In the genomic region with DNA sequence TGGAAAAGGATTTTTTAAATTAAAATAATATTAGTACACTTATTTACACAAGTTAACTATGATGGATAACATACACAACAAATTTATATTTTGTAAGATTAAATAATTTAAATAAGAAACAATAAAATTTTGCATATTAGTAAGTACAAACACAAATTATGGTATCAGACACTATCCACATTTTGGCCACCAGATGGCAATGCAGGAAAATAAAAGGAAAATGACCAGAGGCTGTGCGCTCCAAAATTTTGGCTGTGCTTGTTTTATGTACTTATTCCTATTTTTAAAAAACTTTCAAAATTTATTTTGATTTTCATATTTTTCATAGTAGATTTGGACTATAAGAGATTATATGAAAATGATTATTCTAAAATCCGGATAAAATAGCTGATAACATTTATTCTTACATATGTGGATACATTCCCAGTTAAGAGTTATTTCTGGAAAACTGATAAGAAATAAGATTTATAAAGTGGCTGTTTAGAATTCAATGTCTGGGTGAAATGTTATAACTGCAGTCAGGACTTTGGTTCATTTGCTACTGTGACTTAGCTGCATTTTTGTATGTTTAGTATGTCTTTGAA, we compare ENCODE assay signal across 8 cellular contexts.
DNase-seq lines count a peak whose midpoint lies in the region; ATAC-seq and TF ChIP-seq lines count a peak whose summit lies in the region.

No MANE protein-coding gene starts in this region.

- no peaks in the 10 kb centered on the region for H3K79me2 ChIP-seq in SU-DHL-6 (ENCODE audit: insufficient read depth, low read length)

- in situ Hi-C loops in gastrocnemius medialis (cut with MboI; ENCODE audit: low sequenced_read_pairs in 4 of 4): loop anchor here (5.0 to 25.0 kb wide), 5 partner anchors 193 to 530 kb away; no protein-coding TSS in a partner anchor

- TF ChIP-seq CTCF in SU-DHL-6 (IDR thresholded peaks at IDR 0.05; ENCODE audit: insufficient read depth, low read length, poor library complexity, severe bottlenecking): peak; percentile 38
- peak; percentile 65 to 79 (median 72) for TF ChIP-seq CTCF in gastroesophageal sphincter (IDR thresholded peaks at IDR 0.05)
- TF ChIP-seq CTCF in gastrocnemius medialis (IDR thresholded peaks at IDR 0.05 in 4 of 5, conservative IDR thresholded peaks at IDR 0.05 in 1 of 5): peak; percentile 62 to 74 (median 68)

- no peak overlapping the region for H3K4me2 ChIP-seq in SU-DHL-6 (ENCODE audit: low read depth, low read length, poor library complexity, severe bottlenecking)

- 2 to 10% methylated on average over 2 of the region's 2 CpGs for WGBS in gastroesophageal sphincter (ENCODE audit: low coverage in 1 of 2), 2 donors

- H3K4me1 ChIP-seq in gastroesophageal sphincter (peaks cover 0 to 15% (median 3%) of the 10 kb centered on the region in 3 donors), gastrocnemius medialis (no peaks in the 10 kb centered on the region)

- CTCF ChIA-PET in HEK293T (lab: Yijun Ruan, JAX): interaction anchor here (0.6 to 1.5 kb wide), 2 partner anchors 118 to 550 kb away, joined by 4 read pairs; no protein-coding TSS in a partner anchor

- H3K36me3 ChIP-seq in SU-DHL-6 (ENCODE audit: low read length) (no peaks in the 10 kb centered on the region), gastroesophageal sphincter (no peaks in the 10 kb centered on the region), gastrocnemius medialis (no peaks in the 10 kb centered on the region)

- H2AFZ ChIP-seq in SU-DHL-6 (ENCODE audit: low read depth, low read length, severe bottlenecking): no peak overlapping the region

- ATAC-seq in gastroesophageal sphincter: no peak
- peak; percentile 45 to 70 for ATAC-seq in gastrocnemius medialis

- POLR2A ChIA-PET in HEK293T (lab: Yijun Ruan, JAX): no interaction called here

- no peaks in the 10 kb centered on the region for H4K20me1 ChIP-seq in SU-DHL-6 (ENCODE audit: low read depth, low read length)

- H3K9ac ChIP-seq in SU-DHL-6 (ENCODE audit: low read length): no peak overlapping the region

- peak; percentile 20 for DNase-seq in GM04504 (ENCODE audit: low read depth)
- DNase-seq in HEK293T (ENCODE audit: extremely low spot score): peak; percentile 16
- DNase-seq in NCI-H1436 (lab: John Stamatoyannopoulos, UW): peak; percentile 30
- peak in 1 of 2 donors; percentile 20 for DNase-seq in gastrocnemius medialis
- DNase-seq in HK-2 (ENCODE audit: unreplicated experiment): no peak
- DNase-seq in HuH-7.5 (ENCODE audit: low spot score): no peak

- TF ChIP-seq EP300 in gastroesophageal sphincter (IDR thresholded peaks at IDR 0.05): no peak

- H3K27me3 ChIP-seq in SU-DHL-6 (ENCODE audit: low read length): no peaks in the 10 kb centered on the region; the same call in 1 of the 2 replicates
- no peaks in the 10 kb centered on the region for H3K27me3 ChIP-seq in gastroesophageal sphincter
- no peaks in the 10 kb centered on the region for H3K27me3 ChIP-seq in gastrocnemius medialis

- H3K27ac ChIP-seq in SU-DHL-6 (ENCODE audit: low read depth, low read length) (no peak overlapping the region), gastroesophageal sphincter (no peak overlapping the region), gastrocnemius medialis (no peak overlapping the region)

- H3F3A ChIP-seq in SU-DHL-6 (ENCODE audit: insufficient read depth): no peaks in the 10 kb centered on the region

- no peaks in the 10 kb centered on the region for H3K9me2 ChIP-seq in SU-DHL-6 (replicated peaks; ENCODE audit: insufficient read depth, low read length)

- intact Hi-C loops in gastrocnemius medialis (cut with DNase I; ENCODE audit: low total_unique reads): loop anchor here (1.0 to 10.0 kb wide), 4 partner anchors 190 to 560 kb away; no protein-coding TSS in a partner anchor

- H3K9me3 ChIP-seq in SU-DHL-6 (ENCODE audit: insufficient read depth, low read length) (no peaks in the 10 kb centered on the region), gastroesophageal sphincter (no peaks in the 10 kb centered on the region), gastrocnemius medialis (no peaks in the 10 kb centered on the region)

- TF ChIP-seq POLR2A in gastroesophageal sphincter (IDR thresholded peaks at IDR 0.05): no peak
- TF ChIP-seq POLR2A in gastrocnemius medialis (IDR thresholded peaks at IDR 0.05): no peak

- no peak overlapping the region for H3K4me3 ChIP-seq in SU-DHL-6 (ENCODE audit: insufficient read depth, low read length, poor library complexity, severe bottlenecking)
- no peak overlapping the region for H3K4me3 ChIP-seq in gastroesophageal sphincter
- no peak overlapping the region for H3K4me3 ChIP-seq in gastrocnemius medialis

TF ChIP-seq in HEK293T, 16 proteins besides CTCF, POLR2A, EP300 and RAD21:
- TF ChIP-seq ELF4 (IDR thresholded peaks at IDR 0.05): no peak
- no peak for TF ChIP-seq BHLHE40 (IDR thresholded peaks at IDR 0.05; ENCODE audit: borderline replicate concordance)
- no peak for TF ChIP-seq CTBP1 (IDR thresholded peaks at IDR 0.05; ENCODE audit: borderline replicate concordance)
- TF ChIP-seq ARNT (IDR thresholded peaks at IDR 0.05): no peak
- TF ChIP-seq FOXK2 (IDR thresholded peaks at IDR 0.05): no peak
- TF ChIP-seq HDGF (IDR thresholded peaks at IDR 0.05; ENCODE audit: borderline replicate concordance): no peak
- no peak for TF ChIP-seq ZNF384 (IDR thresholded peaks at IDR 0.05)
- no peak for TF ChIP-seq L3MBTL2 (conservative IDR thresholded peaks at IDR 0.05)
- no peak for TF ChIP-seq NFRKB (IDR thresholded peaks at IDR 0.05)
- no peak for TF ChIP-seq FOXM1 (IDR thresholded peaks at IDR 0.05; ENCODE audit: borderline replicate concordance)
- TF ChIP-seq, protein P1, sequence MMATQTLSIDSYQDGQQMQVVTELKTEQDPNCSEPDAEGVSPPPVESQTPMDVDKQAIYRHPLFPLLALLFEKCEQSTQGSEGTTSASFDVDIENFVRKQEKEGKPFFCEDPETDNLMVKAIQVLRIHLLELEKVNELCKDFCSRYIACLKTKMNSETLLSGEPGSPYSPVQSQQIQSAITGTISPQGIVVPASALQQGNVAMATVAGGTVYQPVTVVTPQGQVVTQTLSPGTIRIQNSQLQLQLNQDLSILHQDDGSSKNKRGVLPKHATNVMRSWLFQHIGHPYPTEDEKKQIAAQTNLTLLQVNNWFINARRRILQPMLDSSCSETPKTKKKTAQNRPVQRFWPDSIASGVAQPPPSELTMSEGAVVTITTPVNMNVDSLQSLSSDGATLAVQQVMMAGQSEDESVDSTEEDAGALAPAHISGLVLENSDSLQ (IDR thresholded peaks at IDR 0.05): no peak
- no peak for TF ChIP-seq FOXA1 (IDR thresholded peaks at IDR 0.05)
- TF ChIP-seq LEF1 (IDR thresholded peaks at IDR 0.05; ENCODE audit: borderline replicate concordance): no peak
- TF ChIP-seq SUZ12 (IDR thresholded peaks at IDR 0.05): no peak

Comparison
In these comparisons a context has a peak if more than half of its experiments do, and no peak if none do; other contexts are left out.
1. DNase-seq: peak in GM04504 (single experiment), HEK293T (single experiment) and NCI-H1436 (single experiment); none in HK-2 (single experiment) and HuH-7.5 (single experiment).
2. Peak in every context shown above with its lines, with median percentiles within 50 percentile points of each other: CTCF ChIP-seq.